23 cellular contexts compared by ENCODE assay signal in the genomic region with DNA sequence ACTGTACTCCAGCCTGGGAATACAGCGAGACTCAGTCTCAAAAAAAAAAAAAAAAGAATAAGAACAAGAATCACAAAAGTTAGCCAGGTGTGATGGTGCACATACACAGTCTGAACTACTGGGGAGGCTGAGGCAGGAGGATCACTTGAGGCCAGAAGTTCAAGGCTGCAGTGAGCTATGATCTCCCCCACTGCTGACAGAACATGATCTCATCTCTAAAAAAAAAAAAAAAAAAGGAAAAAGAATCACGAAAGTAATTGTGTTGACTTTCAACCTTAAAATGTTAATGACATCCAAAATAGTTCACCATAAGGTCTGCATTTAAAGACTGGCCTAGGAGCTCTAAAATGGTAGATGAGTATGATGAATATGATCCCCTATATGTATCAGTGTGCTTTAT.
A peak's percentile ranks its signal among the peaks of the same experiment; 100 is the strongest.
DNase-seq lines count a peak whose midpoint lies in the region; TF ChIP-seq lines count a peak whose summit lies in the region.
"Had no signal": no experiment of that assay in that cellular context is flagged by ENCODE, and none has a peak within 500 bp of the region (broad histone marks: within the 10 kb centered on the region; RNA-seq: fewer than 3 reads in every experiment).

No MANE protein-coding gene starts in this region.

- H3K4me1 Mint-ChIP-seq in activated CD4-positive, alpha-beta memory T cell treated with anti-CD3 and anti-CD28 coated beads, Interleukin-2, amount 10 ng/mL, durations not matched to agents 7 days and 5 days: peaks cover 25% of the 10 kb centered on the region
- peaks cover 31% of the 10 kb centered on the region for H3K4me1 Mint-ChIP-seq in activated CD4-positive, alpha-beta memory T cell treated with anti-CD3 and anti-CD28 coated beads for 36 hours (ENCODE audit: low read depth)
- peaks cover 25% of the 10 kb centered on the region for H3K4me1 Mint-ChIP-seq in mesothelial cell of epicardium

- H3K27me3 ChIP-seq in stomach smooth muscle (ENCODE audit: control insufficient read depth in 1 of 2, insufficient read depth in 2 of 2, low read length in 2 of 2) (no peaks in the 10 kb centered on the region), vagina (no peaks in the 10 kb centered on the region)
- H3K27me3 ChIP-seq: spleen had no signal

- H3K9me3 ChIP-seq in stomach smooth muscle (ENCODE audit: control insufficient read depth in 2 of 2, low read length in 2 of 2): no peaks in the 10 kb centered on the region
- no peaks in the 10 kb centered on the region for H3K9me3 ChIP-seq in vagina
- H3K9me3 ChIP-seq: spleen had no signal

- no peak for DNase-seq in activated CD4-positive, alpha-beta memory T cell treated with anti-CD3 and anti-CD28 coated beads, Interleukin-2, amount 10 ng/mL, durations not matched to agents 7 days and 5 days
- no peak for DNase-seq in activated CD4-positive, alpha-beta memory T cell treated with anti-CD3 and anti-CD28 coated beads for 36 hours
- DNase-seq in mesothelial cell of epicardium (ENCODE audit: low spot score in 2 of 2, unreplicated experiment in 2 of 2) (no peak), islet precursor cell (no peak), SIG-M5 treated with dmso at 0.1 percent for 504 hours (lab: John Stamatoyannopoulos, UW; ENCODE audit: unreplicated experiment) (no peak), vagina (ENCODE audit: extremely low spot score in 2 of 2) (no peak)
- DNase-seq: activated CD4-positive, alpha-beta T cell treated with anti-CD3 and anti-CD28 coated beads, Interleukin-2, amount 10 ng/mL, durations not matched to agents 7 days and 5 days; activated T-cell treated with anti-CD3 and anti-CD28 coated beads for 4 hours; amniotic stem cell; C1 segment of cervical spinal cord; central memory CD4-positive, alpha-beta T cell; naive thymus-derived CD4-positive, alpha-beta T cell; NCI-H1436 treated with DMSO at 0.1 percent for 48 hours; NCI-H2171 treated with DMSO at 0.1 percent for 48 hours; NCI-H774; OCI-M1; posterior cingulate gyrus; SHP77; spleen; stimulated activated CD4-positive, alpha-beta T cell treated with anti-CD3 and anti-CD28 coated beads, Interleukin-4, amount 100 ng/mL, for 24 hours; stimulated activated naive CD8-positive, alpha-beta T cell treated with anti-CD3 and anti-CD28 coated beads, Interleukin-15, amount 100 ng/mL, for 72 hours had no signal

- H3K27ac ChIP-seq in VCaP (peak overlapping the region; percentile 94; the same call in 1 of the 2 replicates), stomach smooth muscle (ENCODE audit: low read length) (peak overlapping the region; percentile 50), vagina (no peak overlapping the region)

- no peak overlapping the region for H3K4me3 Mint-ChIP-seq in activated CD4-positive, alpha-beta memory T cell treated with anti-CD3 and anti-CD28 coated beads, Interleukin-2, amount 10 ng/mL, durations not matched to agents 7 days and 5 days
- H3K4me3 Mint-ChIP-seq in activated CD4-positive, alpha-beta memory T cell treated with anti-CD3 and anti-CD28 coated beads for 36 hours: no peak overlapping the region
- no peak overlapping the region for H3K4me3 Mint-ChIP-seq in mesothelial cell of epicardium
- H3K4me3 Mint-ChIP-seq: activated CD4-positive, alpha-beta T cell treated with anti-CD3 and anti-CD28 coated beads, Interleukin-2, amount 10 ng/mL, durations not matched to agents 7 days and 5 days; naive thymus-derived CD4-positive, alpha-beta T cell; stimulated activated naive CD8-positive, alpha-beta T cell treated with anti-CD3 and anti-CD28 coated beads, Interleukin-15, amount 100 ng/mL, for 72 hours had no signal

- H3K27me3 Mint-ChIP-seq in activated CD4-positive, alpha-beta memory T cell treated with anti-CD3 and anti-CD28 coated beads, Interleukin-2, amount 10 ng/mL, durations not matched to agents 7 days and 5 days: no peaks in the 10 kb centered on the region
- no peaks in the 10 kb centered on the region for H3K27me3 Mint-ChIP-seq in activated CD4-positive, alpha-beta memory T cell treated with anti-CD3 and anti-CD28 coated beads for 36 hours
- no peaks in the 10 kb centered on the region for H3K27me3 Mint-ChIP-seq in mesothelial cell of epicardium (ENCODE audit: low read depth)
- H3K27me3 Mint-ChIP-seq: activated CD4-positive, alpha-beta T cell treated with anti-CD3 and anti-CD28 coated beads, Interleukin-2, amount 10 ng/mL, durations not matched to agents 7 days and 5 days; stimulated activated naive CD8-positive, alpha-beta T cell treated with anti-CD3 and anti-CD28 coated beads, Interleukin-15, amount 100 ng/mL, for 72 hours had no signal

- CTCF ChIA-PET in activated CD4-positive, alpha-beta memory T cell treated with anti-CD3 and anti-CD28 coated beads, Interleukin-2, amount 10 ng/mL, durations not matched to agents 7 days and 5 days (lab: Charles Lee): interaction anchor here (0.7 kb wide), 1 partner anchor 67 kb away, joined by 3 read pairs; no protein-coding TSS in a partner anchor
- CTCF ChIA-PET in activated CD4-positive, alpha-beta memory T cell treated with anti-CD3 and anti-CD28 coated beads for 36 hours (lab: Charles Lee): interaction anchor here (1.2 kb wide), 1 partner anchor 73 kb away, joined by 7 read pairs; no protein-coding TSS in a partner anchor

- intact Hi-C loops in activated CD4-positive, alpha-beta memory T cell treated with anti-CD3 and anti-CD28 coated beads for 36 hours (cut with micrococcal nuclease): no loop called here
- intact Hi-C loops in vagina (cut with DNase I): no loop called here

- H3K9ac ChIP-seq in stomach smooth muscle (ENCODE audit: low read length in 2 of 2): no peak overlapping the region

- TF ChIP-seq POLR2A in vagina (IDR thresholded peaks at IDR 0.05): no peak

- H3K4me3 ChIP-seq in stomach smooth muscle (ENCODE audit: low read length in 2 of 2) (no peak overlapping the region), vagina (no peak overlapping the region)
- H3K4me3 ChIP-seq: spleen had no signal

- peaks cover 23% of the 10 kb centered on the region for H3K4me1 ChIP-seq in stomach smooth muscle (ENCODE audit: control insufficient read depth, insufficient read depth, low read length)
- H3K4me1 ChIP-seq in vagina: peaks cover 62% of the 10 kb centered on the region

- H3K27ac Mint-ChIP-seq in activated CD4-positive, alpha-beta memory T cell treated with anti-CD3 and anti-CD28 coated beads, Interleukin-2, amount 10 ng/mL, durations not matched to agents 7 days and 5 days: peak overlapping the region; percentile 44
- no peak overlapping the region for H3K27ac Mint-ChIP-seq in activated CD4-positive, alpha-beta memory T cell treated with anti-CD3 and anti-CD28 coated beads for 36 hours
- H3K27ac Mint-ChIP-seq in mesothelial cell of epicardium: peak overlapping the region; percentile 49
- H3K27ac Mint-ChIP-seq: activated CD4-positive, alpha-beta T cell treated with anti-CD3 and anti-CD28 coated beads, Interleukin-2, amount 10 ng/mL, durations not matched to agents 7 days and 5 days; naive thymus-derived CD4-positive, alpha-beta T cell had no signal

- no peaks in the 10 kb centered on the region for H3K9me3 Mint-ChIP-seq in activated CD4-positive, alpha-beta memory T cell treated with anti-CD3 and anti-CD28 coated beads, Interleukin-2, amount 10 ng/mL, durations not matched to agents 7 days and 5 days
- H3K9me3 Mint-ChIP-seq in activated CD4-positive, alpha-beta memory T cell treated with anti-CD3 and anti-CD28 coated beads for 36 hours: no peaks in the 10 kb centered on the region
- H3K9me3 Mint-ChIP-seq in mesothelial cell of epicardium: no peaks in the 10 kb centered on the region
- H3K9me3 Mint-ChIP-seq: activated CD4-positive, alpha-beta T cell treated with anti-CD3 and anti-CD28 coated beads, Interleukin-2, amount 10 ng/mL, durations not matched to agents 7 days and 5 days; stimulated activated naive CD8-positive, alpha-beta T cell treated with anti-CD3 and anti-CD28 coated beads, Interleukin-15, amount 100 ng/mL, for 72 hours had no signal

- H3K36me3 ChIP-seq in stomach smooth muscle (ENCODE audit: control insufficient read depth in 2 of 2, insufficient read depth in 2 of 2, low read length in 2 of 2) (no peaks in the 10 kb centered on the region), vagina (no peaks in the 10 kb centered on the region)

- POLR2A ChIA-PET in activated CD4-positive, alpha-beta memory T cell treated with anti-CD3 and anti-CD28 coated beads, Interleukin-2, amount 10 ng/mL, durations not matched to agents 7 days and 5 days (lab: Charles Lee): no interaction called here
- POLR2A ChIA-PET in activated CD4-positive, alpha-beta memory T cell treated with anti-CD3 and anti-CD28 coated beads for 36 hours (lab: Charles Lee): interaction anchor here (1.0 kb wide), 1 partner anchor 11 kb away, joined by 3 read pairs; no protein-coding TSS in a partner anchor

- peaks cover 21% of the 10 kb centered on the region for H3K36me3 Mint-ChIP-seq in activated CD4-positive, alpha-beta memory T cell treated with anti-CD3 and anti-CD28 coated beads, Interleukin-2, amount 10 ng/mL, durations not matched to agents 7 days and 5 days (ENCODE audit: low read depth)
- H3K36me3 Mint-ChIP-seq in activated CD4-positive, alpha-beta memory T cell treated with anti-CD3 and anti-CD28 coated beads for 36 hours: peaks cover 9% of the 10 kb centered on the region
- peaks cover 7% of the 10 kb centered on the region for H3K36me3 Mint-ChIP-seq in mesothelial cell of epicardium

- TF ChIP-seq CTCF in VCaP (conservative IDR thresholded peaks at IDR 0.05) (no peak), mesothelial cell of epicardium (IDR thresholded peaks at IDR 0.05; ENCODE audit: unreplicated experiment) (no peak), vagina (IDR thresholded peaks at IDR 0.05) (no peak)
